Comparison of ENCODE assay signal across 2 cellular contexts in the genomic region with DNA sequence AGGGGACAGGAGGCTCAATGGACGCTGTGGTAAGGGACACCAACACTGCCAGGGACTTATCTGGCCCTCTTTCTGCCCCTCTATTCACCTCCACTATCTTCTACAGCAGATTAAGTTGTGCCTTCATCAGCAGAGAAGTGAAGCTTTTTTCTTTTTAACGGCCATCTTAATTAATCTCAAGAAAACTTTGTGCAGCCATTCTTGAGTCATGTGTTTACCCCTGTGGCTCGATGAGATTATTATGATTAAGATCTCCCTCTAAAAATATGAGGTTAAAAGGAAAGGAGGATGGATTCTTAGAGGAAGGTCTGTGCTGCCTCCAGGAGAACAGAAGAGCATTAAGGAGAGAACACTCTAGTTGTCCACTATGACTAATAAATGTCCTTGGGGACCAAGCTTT.
TF ChIP-seq lines count a peak whose summit lies in the region.

No MANE protein-coding gene starts in this region.

TF ChIP-seq in HepG2, 621 proteins besides CTCF, POLR2A, EP300 and RAD21:
- no peak for TF ChIP-seq ARHGAP35 (CRISPR knock-in tag; IDR thresholded peaks at IDR 0.05; ENCODE audit: borderline replicate concordance)

TF ChIP-seq in K562, 482 proteins besides CTCF, POLR2A, EP300 and RAD21:
- TF ChIP-seq L3MBTL2 (IDR thresholded peaks at IDR 0.05), result no peak
- no peak for TF ChIP-seq XRCC4 (IDR thresholded peaks at IDR 0.05; ENCODE audit: extremely low read depth, insufficient read depth, insufficient read length)
- TF ChIP-seq XRCC5 (IDR thresholded peaks at IDR 0.05; ENCODE audit: low read depth, low read length), result no peak
- no peak for TF ChIP-seq WHSC1 (IDR thresholded peaks at IDR 0.05; ENCODE audit: low read length)
- TF ChIP-seq ATF7 (IDR thresholded peaks at IDR 0.05), result no peak
- peak; percentile 28; the same call in 1 of the 2 replicates for TF ChIP-seq CBFA2T2 (conservative IDR thresholded peaks at IDR 0.05)
- TF ChIP-seq CBX1 (IDR thresholded peaks at IDR 0.05; ENCODE audit: low read depth), result no peak
- TF ChIP-seq ZFP1 (CRISPR knock-in tag; IDR thresholded peaks at IDR 0.05), result no peak
- TF ChIP-seq GTF2E2 (tag; IDR thresholded peaks at IDR 0.05), result no peak
- no peak for TF ChIP-seq ADNP (tag; IDR thresholded peaks at IDR 0.05)
- TF ChIP-seq ZNF79 (CRISPR knock-in tag; IDR thresholded peaks at IDR 0.05; ENCODE audit: low read depth), result no peak
- TF ChIP-seq TAL1 (IDR thresholded peaks at IDR 0.05), result peak; percentile 38
- TF ChIP-seq ZNF12 (CRISPR knock-in tag; IDR thresholded peaks at IDR 0.05), result no peak
- 0 out of 2 replicates have a peak, but pooled peaks have one; percentile 16 for TF ChIP-seq DPF2 (IDR thresholded peaks at IDR 0.05)
- peak; percentile 72 for TF ChIP-seq FOSL1 (tag; conservative IDR thresholded peaks at IDR 0.05)
- no peak for TF ChIP-seq ZNF184 (CRISPR knock-in tag; IDR thresholded peaks at IDR 0.05)
- no peak for TF ChIP-seq SMARCE1 (IDR thresholded peaks at IDR 0.05)
- no peak for TF ChIP-seq ZNF830 (CRISPR knock-in tag; IDR thresholded peaks at IDR 0.05)
- no peak for TF ChIP-seq PTRF (tag; IDR thresholded peaks at IDR 0.05)
- TF ChIP-seq ZNF668 (CRISPR knock-in tag; IDR thresholded peaks at IDR 0.05), result no peak
- no peak for TF ChIP-seq FOXK1 (CRISPR knock-in tag; IDR thresholded peaks at IDR 0.05; ENCODE audit: borderline replicate concordance)
- 0 out of 4 replicates have a peak, but pooled peaks of 1 of the 2 experiments have one; percentile 15 for TF ChIP-seq TRIM24 (IDR thresholded peaks at IDR 0.05)
- TF ChIP-seq ARID1B (IDR thresholded peaks at IDR 0.05), result peak; percentile 53
- TF ChIP-seq ZNF253 (CRISPR knock-in tag; conservative IDR thresholded peaks at IDR 0.05), result no peak
- peak; percentile 49; the same call in 1 of the 2 replicates for TF ChIP-seq TEAD4 (IDR thresholded peaks at IDR 0.05; ENCODE audit: low read length)
- TF ChIP-seq TEAD4 (CRISPR knock-in tag; IDR thresholded peaks at IDR 0.05; ENCODE audit: borderline replicate concordance), result no peak
- 0 out of 2 replicates have a peak, but pooled peaks have one; percentile 19 for TF ChIP-seq FOXM1 (IDR thresholded peaks at IDR 0.05; ENCODE audit: low read depth)
- TF ChIP-seq FOXM1 (CRISPR knock-in tag; IDR thresholded peaks at IDR 0.05; ENCODE audit: low read depth), result no peak
- TF ChIP-seq CBFA2T3 (IDR thresholded peaks at IDR 0.05), result peak; percentile 61; the same call in 1 of the 2 replicates
- no peak for TF ChIP-seq KAT7 (CRISPR knock-in tag; IDR thresholded peaks at IDR 0.05; ENCODE audit: borderline replicate concordance)
- TF ChIP-seq EGR1 (conservative IDR thresholded peaks at IDR 0.05), result no peak
